1 cellular context compared by ENCODE assay signal in genomic region chr12:3098436-3098835, GRCh38.
TF ChIP-seq lines count a peak whose summit lies in the region.

No MANE protein-coding gene starts in this region.

TF ChIP-seq in SK-N-SH treated with all-trans-retinoic acid at 6 μM for 48 hours, 23 proteins besides CTCF, POLR2A, EP300 and RAD21 (continued from another document):
- no peak for TF ChIP-seq ISL1 (CRISPR knock-in tag; IDR thresholded peaks at IDR 0.05)
- no peak for TF ChIP-seq CREB5 (CRISPR knock-in tag; IDR thresholded peaks at IDR 0.05; ENCODE audit: low read depth)
- TF ChIP-seq OSR1 (CRISPR knock-in tag; IDR thresholded peaks at IDR 0.05), result no peak
- no peak for TF ChIP-seq ESRRG (CRISPR knock-in tag; IDR thresholded peaks at IDR 0.05)
- TF ChIP-seq PPARA (CRISPR knock-in tag; IDR thresholded peaks at IDR 0.05; ENCODE audit: borderline replicate concordance), result no peak
